Comparison of ENCODE assay signal across 16 cellular contexts in the genomic region with DNA sequence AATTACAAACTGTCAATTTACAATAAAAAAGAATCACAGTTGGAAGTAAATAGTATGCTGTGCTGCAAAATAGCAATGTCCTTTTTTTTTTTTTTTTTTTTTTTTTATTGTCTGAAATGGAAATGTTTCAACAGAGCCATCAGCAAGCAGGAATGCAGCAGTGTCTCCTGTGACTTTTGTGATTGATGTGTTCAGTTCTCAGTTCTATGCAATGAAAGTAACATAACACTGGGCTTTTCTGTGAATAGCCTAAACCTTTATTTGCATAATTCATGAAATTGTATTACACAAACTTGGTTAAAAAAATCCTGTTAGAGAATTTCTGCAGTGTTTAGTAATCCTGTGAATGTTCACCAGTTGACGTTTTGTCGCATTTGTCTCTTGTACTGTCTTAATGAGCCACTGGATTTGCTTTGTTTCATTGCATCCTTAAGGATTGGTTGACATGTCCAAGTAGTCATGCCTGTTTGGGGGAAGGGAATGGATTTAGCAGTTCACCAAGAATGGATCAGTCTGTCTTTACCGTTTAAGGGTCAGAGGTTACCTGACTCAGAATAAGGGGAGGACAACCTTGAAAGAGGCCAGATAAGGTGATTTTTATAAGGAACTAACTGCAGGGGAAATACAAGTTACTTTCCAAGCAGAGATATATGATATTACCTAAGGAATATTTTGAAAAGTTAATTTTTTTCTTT.
DNase-seq lines count a peak whose midpoint lies in the region; ATAC-seq, FAIRE-seq and TF ChIP-seq lines count a peak whose summit lies in the region.
"Had no signal": no experiment of that assay in that cellular context is flagged by ENCODE, and none has a peak within 500 bp of the region (broad histone marks: within the 10 kb centered on the region; RNA-seq: fewer than 3 reads in every experiment).

No MANE protein-coding gene starts in this region.

- no peaks in the 10 kb centered on the region for H3K27me3 Mint-ChIP-seq in mesothelial cell of epicardium (ENCODE audit: low read depth)
- H3K27me3 Mint-ChIP-seq: activated CD4-positive, alpha-beta memory T cell treated with anti-CD3 and anti-CD28 coated beads for 36 hours had no signal

- ATAC-seq in right lobe of liver (no peak), sciatic nerve (no peak)

- H3K4me3 ChIP-seq in bronchial epithelial cell (ENCODE audit: low read depth, low read length) (no peak overlapping the region), right lobe of liver (no peak overlapping the region), H7 (ENCODE audit: insufficient read depth, low read depth, low read length) (no peak overlapping the region)
- H3K4me3 ChIP-seq: SJCRH30, stomach had no signal

- no peaks in the 10 kb centered on the region for H3K9me3 ChIP-seq in right lobe of liver
- H3K9me3 ChIP-seq: SJCRH30, stomach had no signal

- intact Hi-C loops in right lobe of liver (cut with DNase I), result no loop called here
- intact Hi-C loops in sciatic nerve (cut with DNase I), result no loop called here

- WGBS in right lobe of liver (ENCODE audit: insufficient coverage, low coverage, low lambda C conversion rate, missing lambda C conversion rate), result 67% methylated on average over 3 of the region's 3 CpGs

- no peak for DNase-seq in D721Med (ENCODE audit: insufficient read length, low spot score)
- peak; percentile 81 for DNase-seq in NCI-H82 (lab: John Stamatoyannopoulos, UW)
- DNase-seq in bronchial epithelial cell (ENCODE audit: low read depth), result peak; percentile 38
- no peak for DNase-seq in mesothelial cell of epicardium (ENCODE audit: low spot score in 2 of 2, unreplicated experiment in 2 of 2)
- DNase-seq in right lobe of liver, result no peak
- no peak for DNase-seq in sciatic nerve (ENCODE audit: low spot score)
- DNase-seq in foreskin melanocyte, result no peak
- no peak for DNase-seq in H7
- DNase-seq: activated CD4-positive, alpha-beta memory T cell treated with anti-CD3 and anti-CD28 coated beads for 36 hours; activated T-cell treated with anti-CD3 and anti-CD28 coated beads, Interleukin-2, amount 50 U/mL, for 48 hours; islet precursor cell; KG1; NCI-H1105; posterior cingulate gyrus; stomach had no signal

- TF ChIP-seq CTCF in D721Med (IDR thresholded peaks at IDR 0.05; ENCODE audit: insufficient read depth, missing control alignments), result no peak
- no peak for TF ChIP-seq CTCF in bronchial epithelial cell (IDR thresholded peaks at IDR 0.05; ENCODE audit: insufficient read depth, low read length, severe bottlenecking)
- no peak for TF ChIP-seq CTCF in mesothelial cell of epicardium (IDR thresholded peaks at IDR 0.05; ENCODE audit: unreplicated experiment)
- no peak for TF ChIP-seq CTCF in right lobe of liver (IDR thresholded peaks at IDR 0.05)

- peaks cover 0 to 11% (median 2%) of the 10 kb centered on the region in 4 donors for H3K4me1 ChIP-seq in right lobe of liver

- H3K4me3 Mint-ChIP-seq in mesothelial cell of epicardium, result no peak overlapping the region
- H3K4me3 Mint-ChIP-seq: activated CD4-positive, alpha-beta memory T cell treated with anti-CD3 and anti-CD28 coated beads for 36 hours had no signal

- TF ChIP-seq POLR2A in right lobe of liver (IDR thresholded peaks at IDR 0.05), result no peak

- H3K4me1 Mint-ChIP-seq in mesothelial cell of epicardium, result peaks cover 76% of the 10 kb centered on the region

- H3K27ac ChIP-seq in right lobe of liver, result no peak overlapping the region
- H3K27ac ChIP-seq: SJCRH30, stomach had no signal

- H3K27ac Mint-ChIP-seq in mesothelial cell of epicardium, result peak overlapping the region; percentile 95
- H3K27ac Mint-ChIP-seq: activated CD4-positive, alpha-beta memory T cell treated with anti-CD3 and anti-CD28 coated beads for 36 hours had no signal

- H3K36me3 Mint-ChIP-seq in mesothelial cell of epicardium, result no peaks in the 10 kb centered on the region

- H3K36me3 ChIP-seq in bronchial epithelial cell (ENCODE audit: control insufficient read depth, insufficient read depth, low read length) (peaks cover 4% of the 10 kb centered on the region), right lobe of liver (peaks cover 0 to 10% (median 1%) of the 10 kb centered on the region in 4 donors), H7 (replicated peaks; ENCODE audit: control insufficient read depth, insufficient read depth, low read length) (no peaks in the 10 kb centered on the region; the same call in 1 of the 2 replicates)

- no peaks in the 10 kb centered on the region for H3K9me3 Mint-ChIP-seq in mesothelial cell of epicardium
- H3K9me3 Mint-ChIP-seq: activated CD4-positive, alpha-beta memory T cell treated with anti-CD3 and anti-CD28 coated beads for 36 hours had no signal

- H3K27me3 ChIP-seq in bronchial epithelial cell (ENCODE audit: control insufficient read depth, insufficient read depth, low read length), result no peaks in the 10 kb centered on the region
- no peaks in the 10 kb centered on the region for H3K27me3 ChIP-seq in right lobe of liver
- no peaks in the 10 kb centered on the region for H3K27me3 ChIP-seq in H7 (ENCODE audit: control insufficient read depth, insufficient read depth, low read length)
- H3K27me3 ChIP-seq: SJCRH30, stomach had no signal

- FAIRE-seq in D721Med (lab: Jason Lieb, UNC) (peak; percentile 91), bronchial epithelial cell (lab: Jason Lieb, UNC) (no peak)

Comparison
In these comparisons a context has a peak if more than half of its experiments do, and no peak if none do; other contexts are left out.
1. DNase-seq: peak in NCI-H82 (single experiment) and bronchial epithelial cell (single experiment); none in D721Med (single experiment), mesothelial cell of epicardium (0 of 2), right lobe of liver (0 of 3), sciatic nerve (single experiment), foreskin melanocyte (single experiment) and H7 (single experiment).